ENCODE assay signal across 19 cellular contexts in the genomic region with DNA sequence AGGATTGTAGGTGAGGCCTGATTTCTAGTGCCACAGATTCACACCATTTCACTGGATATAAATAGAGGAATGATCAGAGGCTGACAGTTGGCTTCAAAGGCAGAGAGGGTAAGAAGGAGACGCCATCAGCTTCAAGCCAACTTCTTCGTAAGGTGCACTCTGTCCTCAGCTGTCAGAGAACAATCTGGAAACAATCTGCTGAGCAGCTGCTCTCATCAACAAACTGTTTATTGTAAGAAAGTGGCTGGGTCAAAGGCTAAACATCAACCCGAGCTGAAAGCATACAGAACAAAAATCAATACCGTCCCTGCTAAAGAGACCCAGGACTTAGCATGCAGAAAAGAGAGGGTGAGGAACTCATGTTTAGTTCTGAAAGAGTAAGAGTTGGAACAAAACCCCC. TPM values are rescaled to one million over a fixed set of nuclear protein-coding genes. Genes with fewer than 3 reads are reported as not detected.
A peak's percentile ranks its signal among the peaks of the same experiment; 100 is the strongest.
DNase-seq lines count a peak whose midpoint lies in the region; ATAC-seq, FAIRE-seq and TF ChIP-seq lines count a peak whose summit lies in the region.
"Had no signal": no experiment of that assay in that cellular context is flagged by ENCODE, and none has a peak within 500 bp of the region (broad histone marks: within the 10 kb centered on the region; RNA-seq: fewer than 3 reads in every experiment).

No MANE protein-coding gene starts in this region.

- no peaks in the 10 kb centered on the region for H3K27me3 Mint-ChIP-seq in endothelial cell (ENCODE audit: unreplicated experiment)
- H3K27me3 Mint-ChIP-seq: CD4-positive, alpha-beta memory T cell; IgD-negative memory B cell had no signal

- peaks cover 28% of the 10 kb centered on the region for H3K4me1 Mint-ChIP-seq in endothelial cell (ENCODE audit: unreplicated experiment)

- intact Hi-C loops in pancreas (cut with DNase I) (no loop called here), Right ventricle myocardium superior (cut with DNase I) (loop anchor here (10.0 kb wide), 2 partner anchors 173 to 253 kb away; no protein-coding TSS in a partner anchor)

- CTCF ChIA-PET in A549 (lab: Yijun Ruan, JAX): interaction anchor here (0.7 to 2.0 kb wide), 19 partner anchors 9 to 496 kb away, joined by 3 to 16 read pairs (median 3); no protein-coding TSS in a partner anchor

- H3K36me3 Mint-ChIP-seq in endothelial cell (ENCODE audit: low read depth, unreplicated experiment): peaks cover 12% of the 10 kb centered on the region

- H3K9me3 ChIP-seq in A549 (no peaks in the 10 kb centered on the region), pancreas (no peaks in the 10 kb centered on the region)
- H3K9me3 ChIP-seq: Peyer's patch had no signal

- no peaks in the 10 kb centered on the region for H3K27me3 ChIP-seq in pancreas
- H3K27me3 ChIP-seq: BLaER1 treated with 17β-estradiol and CSF1 and Interleukin-3, amounts not matched to agents 10 nM and 100 nM; Peyer's patch had no signal

- no peaks in the 10 kb centered on the region for H3K36me3 ChIP-seq in pancreas
- H3K36me3 ChIP-seq: Peyer's patch had no signal

- peak overlapping the region; percentile 60 for H3K4me2 ChIP-seq in A549
- H3K4me2 ChIP-seq: BLaER1 treated with 17β-estradiol and CSF1 and Interleukin-3, amounts not matched to agents 10 nM and 100 nM had no signal

- FAIRE-seq in A549 (lab: Jason Lieb, UNC): no peak
- FAIRE-seq in pancreas (lab: Jason Lieb, UNC): no peak
- FAIRE-seq: GM18507 had no signal

- H3K9me3 Mint-ChIP-seq in endothelial cell (ENCODE audit: unreplicated experiment): no peaks in the 10 kb centered on the region
- H3K9me3 Mint-ChIP-seq: CD4-positive, alpha-beta memory T cell; IgD-negative memory B cell had no signal

- WGBS in A549 (ENCODE audit: missing lambda C conversion rate): 83% methylated on average over 4 of the region's 4 CpGs
- 6 to 11% methylated on average over 4 of the region's 4 CpGs for WGBS in pancreas, 2 donors

- no peak for ATAC-seq in A549
- ATAC-seq in left lobe of liver: peak; percentile 75
- ATAC-seq in pancreas: peak; percentile 23 to 51 (median 28)
- ATAC-seq in Right ventricle myocardium superior (ENCODE audit: poor library complexity): no peak

- H3K4me3 ChIP-seq in A549 (no peak overlapping the region), pancreas (no peak overlapping the region)
- H3K4me3 ChIP-seq: BLaER1 treated with 17β-estradiol and CSF1 and Interleukin-3, amounts not matched to agents 10 nM and 100 nM; Peyer's patch had no signal

- POLR2A ChIA-PET in A549 (lab: Yijun Ruan, JAX): interaction anchor here (1.1 to 1.3 kb wide), 2 partner anchors 34 to 489 kb away, joined by 6 to 7 read pairs; no protein-coding TSS in a partner anchor

- no peak for TF ChIP-seq EP300 in A549 (IDR thresholded peaks at IDR 0.05)

- TF ChIP-seq CTCF in A549 (IDR thresholded peaks at IDR 0.05) (no peak), VCaP (conservative IDR thresholded peaks at IDR 0.05) (no peak), pancreas (IDR thresholded peaks at IDR 0.05) (no peak), endothelial cell (IDR thresholded peaks at IDR 0.05; ENCODE audit: unreplicated experiment) (no peak)

- TF ChIP-seq POLR2A in A549 (IDR thresholded peaks at IDR 0.05; ENCODE audit: low read length): no peak

- H3K27ac ChIP-seq in A549 (peak overlapping the region; percentile 74 to 95), VCaP (peak overlapping the region; percentile 91), pancreas (peak overlapping the region; percentile 23 to 73 (median 54)), caudate nucleus (ENCODE audit: low read depth, low read length) (no peak overlapping the region)
- H3K27ac ChIP-seq: BLaER1 treated with 17β-estradiol and CSF1 and Interleukin-3, amounts not matched to agents 10 nM and 100 nM; HL-60; Peyer's patch had no signal

- H3K27ac Mint-ChIP-seq in endothelial cell (ENCODE audit: unreplicated experiment): no peak overlapping the region
- H3K27ac Mint-ChIP-seq: IgD-negative memory B cell had no signal

- peaks cover 41% of the 10 kb centered on the region for H3K4me1 ChIP-seq in A549
- H3K4me1 ChIP-seq in pancreas: peaks cover 27 to 29% (median 28%) of the 10 kb centered on the region in 3 donors

- DNase-seq in A549 (ENCODE audit: low read depth in 1 of 2, low spot score in 1 of 2) (no peak), left lobe of liver (ENCODE audit: low spot score) (no peak), pancreas (no peak), dedifferentiated amniotic fluid mesenchymal stem cell (ENCODE audit: extremely low spot score) (no peak), Right ventricle myocardium superior (no peak), caudate nucleus (lab: John Stamatoyannopoulos, UW) (no peak), endothelial cell (ENCODE audit: low spot score) (no peak)
- DNase-seq: CD4-positive, alpha-beta memory T cell; GDM1; GOT3; NCI-H1105; NCI-H2029; NCI-H524 treated with DMSO at 0.1 percent for 48 hours; Peyer's patch had no signal

- no peak for TF ChIP-seq RAD21 in A549 (conservative IDR thresholded peaks at IDR 0.05 in 1 of 2, IDR thresholded peaks at IDR 0.05 in 1 of 2)

- no peak overlapping the region for H3K4me3 Mint-ChIP-seq in endothelial cell (ENCODE audit: unreplicated experiment)
- H3K4me3 Mint-ChIP-seq: CD4-positive, alpha-beta memory T cell had no signal

TF ChIP-seq in A549, 52 proteins besides CTCF, POLR2A, EP300 and RAD21 (continues in another document):
- TF ChIP-seq POLR2AphosphoS2 (conservative IDR thresholded peaks at IDR 0.05; ENCODE audit: low read length): no peak
- TF ChIP-seq EHMT2 (IDR thresholded peaks at IDR 0.05; ENCODE audit: low read depth): no peak
- TF ChIP-seq, protein P1, sequence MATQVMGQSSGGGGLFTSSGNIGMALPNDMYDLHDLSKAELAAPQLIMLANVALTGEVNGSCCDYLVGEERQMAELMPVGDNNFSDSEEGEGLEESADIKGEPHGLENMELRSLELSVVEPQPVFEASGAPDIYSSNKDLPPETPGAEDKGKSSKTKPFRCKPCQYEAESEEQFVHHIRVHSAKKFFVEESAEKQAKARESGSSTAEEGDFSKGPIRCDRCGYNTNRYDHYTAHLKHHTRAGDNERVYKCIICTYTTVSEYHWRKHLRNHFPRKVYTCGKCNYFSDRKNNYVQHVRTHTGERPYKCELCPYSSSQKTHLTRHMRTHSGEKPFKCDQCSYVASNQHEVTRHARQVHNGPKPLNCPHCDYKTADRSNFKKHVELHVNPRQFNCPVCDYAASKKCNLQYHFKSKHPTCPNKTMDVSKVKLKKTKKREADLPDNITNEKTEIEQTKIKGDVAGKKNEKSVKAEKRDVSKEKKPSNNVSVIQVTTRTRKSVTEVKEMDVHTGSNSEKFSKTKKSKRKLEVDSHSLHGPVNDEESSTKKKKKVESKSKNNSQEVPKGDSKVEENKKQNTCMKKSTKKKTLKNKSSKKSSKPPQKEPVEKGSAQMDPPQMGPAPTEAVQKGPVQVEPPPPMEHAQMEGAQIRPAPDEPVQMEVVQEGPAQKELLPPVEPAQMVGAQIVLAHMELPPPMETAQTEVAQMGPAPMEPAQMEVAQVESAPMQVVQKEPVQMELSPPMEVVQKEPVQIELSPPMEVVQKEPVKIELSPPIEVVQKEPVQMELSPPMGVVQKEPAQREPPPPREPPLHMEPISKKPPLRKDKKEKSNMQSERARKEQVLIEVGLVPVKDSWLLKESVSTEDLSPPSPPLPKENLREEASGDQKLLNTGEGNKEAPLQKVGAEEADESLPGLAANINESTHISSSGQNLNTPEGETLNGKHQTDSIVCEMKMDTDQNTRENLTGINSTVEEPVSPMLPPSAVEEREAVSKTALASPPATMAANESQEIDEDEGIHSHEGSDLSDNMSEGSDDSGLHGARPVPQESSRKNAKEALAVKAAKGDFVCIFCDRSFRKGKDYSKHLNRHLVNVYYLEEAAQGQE (IDR thresholded peaks at IDR 0.05): no peak
- no peak for TF ChIP-seq NFE2L2 (conservative IDR thresholded peaks at IDR 0.05; ENCODE audit: low read length)
- TF ChIP-seq, protein P2, sequence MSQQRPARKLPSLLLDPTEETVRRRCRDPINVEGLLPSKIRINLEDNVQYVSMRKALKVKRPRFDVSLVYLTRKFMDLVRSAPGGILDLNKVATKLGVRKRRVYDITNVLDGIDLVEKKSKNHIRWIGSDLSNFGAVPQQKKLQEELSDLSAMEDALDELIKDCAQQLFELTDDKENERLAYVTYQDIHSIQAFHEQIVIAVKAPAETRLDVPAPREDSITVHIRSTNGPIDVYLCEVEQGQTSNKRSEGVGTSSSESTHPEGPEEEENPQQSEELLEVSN (IDR thresholded peaks at IDR 0.05; ENCODE audit: borderline replicate concordance, low read depth): no peak
- TF ChIP-seq, protein P3, sequence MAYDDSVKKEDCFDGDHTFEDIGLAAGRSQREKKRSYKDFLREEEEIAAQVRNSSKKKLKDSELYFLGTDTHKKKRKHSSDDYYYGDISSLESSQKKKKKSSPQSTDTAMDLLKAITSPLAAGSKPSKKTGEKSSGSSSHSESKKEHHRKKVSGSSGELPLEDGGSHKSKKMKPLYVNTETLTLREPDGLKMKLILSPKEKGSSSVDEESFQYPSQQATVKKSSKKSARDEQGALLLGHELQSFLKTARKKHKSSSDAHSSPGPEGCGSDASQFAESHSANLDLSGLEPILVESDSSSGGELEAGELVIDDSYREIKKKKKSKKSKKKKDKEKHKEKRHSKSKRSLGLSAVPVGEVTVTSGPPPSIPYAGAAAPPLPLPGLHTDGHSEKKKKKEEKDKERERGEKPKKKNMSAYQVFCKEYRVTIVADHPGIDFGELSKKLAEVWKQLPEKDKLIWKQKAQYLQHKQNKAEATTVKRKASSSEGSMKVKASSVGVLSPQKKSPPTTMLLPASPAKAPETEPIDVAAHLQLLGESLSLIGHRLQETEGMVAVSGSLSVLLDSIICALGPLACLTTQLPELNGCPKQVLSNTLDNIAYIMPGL (CRISPR knock-in tag; IDR thresholded peaks at IDR 0.05; ENCODE audit: borderline replicate concordance): no peak
- no peak for TF ChIP-seq TFCP2L1 (CRISPR knock-in tag; IDR thresholded peaks at IDR 0.05)
- no peak for TF ChIP-seq FOSL2 (IDR thresholded peaks at IDR 0.05)
- no peak for TF ChIP-seq FOSL2 (CRISPR knock-in tag; IDR thresholded peaks at IDR 0.05)
- TF ChIP-seq CHD4 (IDR thresholded peaks at IDR 0.05; ENCODE audit: borderline replicate concordance): no peak
- TF ChIP-seq CBX2 (IDR thresholded peaks at IDR 0.05; ENCODE audit: borderline replicate concordance, low read depth): no peak
- no peak for TF ChIP-seq EHF (CRISPR knock-in tag; IDR thresholded peaks at IDR 0.05)
- no peak for TF ChIP-seq FOSB (CRISPR knock-in tag; IDR thresholded peaks at IDR 0.05)
- TF ChIP-seq TP53 (CRISPR knock-in tag; IDR thresholded peaks at IDR 0.05): no peak

RNA-seq across cellular contexts. Expression of a gene that starts 48.2 kb away (rescaled TPM):
- polyA plus RNA-seq in A549 (2011; rRNA removed): 23.1 and 24.3 TPM in 2 replicates
- polyA plus RNA-seq in A549 (2012; cell fraction: cytosol; rRNA removed): 4.3 and 4.8 TPM in 2 replicates
- polyA plus RNA-seq in A549 (2012; cell fraction: nucleus; rRNA removed): 4.8 and 6.9 TPM in 2 replicates
- 7.6 to 9.0 TPM (median 8.4 TPM) in 3 replicates for polyA plus RNA-seq in A549 (2017; fragmentation: RNase III; extraction: RNeasy Plus Mini Kit Qiagen cat#74134 plus additional on column Dnase treatment)
- 24.9 and 27.6 TPM in 2 replicates for polyA minus RNA-seq in A549 (2011; rRNA and poly(A)+ RNA removed)
- 16.4 TPM for total RNA-seq in left lobe of liver
- 10 to 100 TPM; 10.4 to 14.0 (median 13.1) TPM for total RNA-seq in pancreas
- polyA plus RNA-seq in pancreas: 1 to 10 TPM; 5.5 to 6.0 TPM
- 6.3 TPM for total RNA-seq in Right ventricle myocardium superior
- 97.4 TPM for total RNA-seq in endothelial cell (ENCODE audit: unreplicated experiment)

Comparison
In these comparisons a context has a peak if more than half of its experiments do, and no peak if none do; other contexts are left out.
1. ATAC-seq: peak in left lobe of liver (single experiment) and pancreas (4 of 4); none in A549 (0 of 2) and Right ventricle myocardium superior (single experiment).